In the genomic region with DNA sequence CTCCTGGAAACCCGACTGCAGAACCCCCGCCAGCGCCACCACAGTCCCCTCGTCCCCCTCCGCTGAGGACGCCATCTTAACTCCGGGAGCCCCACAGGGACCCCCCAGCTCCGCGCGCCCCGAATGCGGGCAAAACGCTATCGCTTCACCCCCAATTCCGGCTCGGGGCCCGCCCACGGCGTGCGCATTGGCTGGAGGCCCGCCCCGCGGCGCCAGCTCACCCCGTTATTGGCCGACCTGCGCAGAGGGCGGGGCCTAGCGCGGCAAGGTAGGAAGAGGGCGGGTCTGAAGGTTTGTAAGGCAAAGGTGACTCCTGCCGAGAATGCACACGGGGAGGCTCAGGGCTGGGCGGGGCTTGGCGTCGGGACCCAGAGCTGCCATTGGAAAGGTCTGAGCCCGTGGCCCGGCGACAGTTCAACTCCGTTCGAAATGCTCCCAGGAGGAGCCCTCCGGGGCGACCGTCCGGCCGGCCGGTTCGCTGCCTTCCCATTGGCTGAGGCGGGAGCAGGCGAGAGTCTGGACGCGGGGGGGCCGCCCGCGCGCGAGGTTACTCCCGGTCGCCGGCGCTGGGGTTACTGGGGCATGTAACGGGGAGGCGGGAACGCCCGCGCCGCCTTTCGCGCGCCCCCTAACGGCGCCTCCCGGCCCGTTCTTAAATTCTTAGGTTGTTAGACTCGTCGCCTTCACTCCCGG, we compare ENCODE assay signal across 8 cellular contexts. TPM values are rescaled to one million over a fixed set of nuclear protein-coding genes. Genes with fewer than 3 reads are reported as not detected.
DNase-seq lines count a peak whose midpoint lies in the region; ATAC-seq and TF ChIP-seq lines count a peak whose summit lies in the region.

TSS of gene LPCAT3 (minus strand) at position 127 of the 693 bp plus-strand sequence. CDS start at position 75, 52 bp downstream.

- peak within 1 kb of the TSS; percentile 86 to 96 for H3K27ac ChIP-seq in lung (ENCODE audit: low read depth in 1 of 2, low read length in 1 of 2)

- 0% methylated on average over 64 to 77 of the region's 77 CpGs for WGBS in lung, 2 donors

- no peaks in the 10 kb centered on the region for H3K27me3 ChIP-seq in lung (ENCODE audit: control insufficient read depth, insufficient read depth)

- TF ChIP-seq CTCF in lung (IDR thresholded peaks at IDR 0.05; ENCODE audit: control extremely low read depth, extremely low read depth) = peak; percentile 66

- ATAC-seq in GM19468 (IDR thresholded peaks at IDR 0.05; ENCODE audit: extremely low read depth, unreplicated experiment) = peak; percentile 85
- peak; percentile 97 for ATAC-seq in lung (ENCODE audit: insufficient read depth, low FRiP score)

- H3K36me3 ChIP-seq in lung (ENCODE audit: control insufficient read depth in 2 of 2, insufficient read depth in 2 of 2, low read length in 2 of 2) = no peaks in the 10 kb centered on the region

- H3K9me3 ChIP-seq in lung (ENCODE audit: control insufficient read depth in 2 of 2, insufficient read depth in 1 of 2, low read length in 1 of 2) = no peaks in the 10 kb centered on the region

- peaks cover 2 to 12% of the 10 kb centered on the region in 2 donors for H3K4me1 ChIP-seq in lung (ENCODE audit: control insufficient read depth in 2 of 2, insufficient read depth in 2 of 2, low read length in 2 of 2)

- peak within 1 kb of the TSS; percentile 83 for H3K4me3 ChIP-seq in lung

- DNase-seq in COLO829 (ENCODE audit: low spot score) (peak; percentile 92), HS-5 (ENCODE audit: low read depth) (peak; percentile 82), NK-92 (lab: John Stamatoyannopoulos, UW; ENCODE audit: unreplicated experiment) (peak; percentile 76), lung (ENCODE audit: low spot score) (peak; percentile 97)
- peak; percentile 93 to 95 for DNase-seq in activated CD8-positive, alpha-beta memory T cell treated with anti-CD3 and anti-CD28 coated beads for 1 hour (ENCODE audit: extremely low read depth in 1 of 2, low read depth in 1 of 2)
- peak; percentile 95 for DNase-seq in effector CD4-positive, alpha-beta T cell
- peak; percentile 94 to 96 (median 95) for DNase-seq in stimulated activated CD4-positive, alpha-beta T cell treated with anti-CD3 and anti-CD28 coated beads, TNF-alpha, amount 100 ng/mL, for 4 hours (ENCODE audit: low read depth in 3 of 3)

RNA-seq across cellular contexts. Expression of gene LPCAT3, which starts in this region (rescaled TPM):
- total RNA-seq in lung = 10 to 100 TPM; 60.0 to 78.6 TPM
- 10 to 100 TPM; 45.4 to 52.4 TPM for polyA plus RNA-seq in lung

Comparison
In these comparisons a context has a peak if more than half of its experiments do, and no peak if none do; other contexts are left out.
1. Peak in every context shown above with its lines: DNase-seq, ATAC-seq, H3K4me3 ChIP-seq and H3K27ac ChIP-seq.